1 cellular context compared by ENCODE assay signal in the genomic region with DNA sequence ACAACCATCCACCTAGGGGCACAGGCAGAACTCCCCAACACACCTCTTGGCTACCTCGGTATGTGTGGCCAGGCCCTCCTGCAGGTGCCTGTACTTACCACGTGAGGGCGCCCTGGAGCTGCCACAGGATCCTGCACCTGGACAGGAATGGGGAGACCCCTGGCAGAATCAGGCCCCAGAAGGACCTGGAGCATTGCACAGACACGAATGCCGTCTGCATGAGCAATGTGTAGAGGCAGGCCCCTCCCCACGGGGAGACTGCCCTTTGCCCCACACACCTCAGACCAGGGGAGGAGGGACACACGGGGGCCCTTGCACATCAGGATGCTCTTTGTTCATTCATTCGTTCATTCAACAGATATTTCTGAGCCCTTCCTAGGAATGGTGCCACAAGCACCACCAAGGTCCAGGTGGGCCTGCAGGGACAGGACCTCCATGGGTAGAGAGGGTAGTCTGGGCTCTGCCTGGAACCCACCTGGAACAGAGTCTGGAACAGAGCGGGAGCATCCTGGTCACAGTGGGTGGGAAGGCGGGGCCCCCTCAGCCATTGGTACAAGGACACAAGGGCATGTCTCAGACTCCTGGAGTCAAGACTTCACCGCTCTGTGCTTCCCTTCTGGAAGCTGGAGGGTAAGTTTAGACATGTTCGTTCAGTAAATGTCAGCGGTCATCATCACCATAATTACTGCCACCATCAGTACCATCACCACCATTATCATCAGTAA.
TF ChIP-seq lines count a peak whose summit lies in the region.

No MANE protein-coding gene starts in this region.

TF ChIP-seq in HepG2, 621 proteins besides CTCF, POLR2A, EP300 and RAD21 (continued from another document and continues in another):
- TF ChIP-seq, protein P1, sequence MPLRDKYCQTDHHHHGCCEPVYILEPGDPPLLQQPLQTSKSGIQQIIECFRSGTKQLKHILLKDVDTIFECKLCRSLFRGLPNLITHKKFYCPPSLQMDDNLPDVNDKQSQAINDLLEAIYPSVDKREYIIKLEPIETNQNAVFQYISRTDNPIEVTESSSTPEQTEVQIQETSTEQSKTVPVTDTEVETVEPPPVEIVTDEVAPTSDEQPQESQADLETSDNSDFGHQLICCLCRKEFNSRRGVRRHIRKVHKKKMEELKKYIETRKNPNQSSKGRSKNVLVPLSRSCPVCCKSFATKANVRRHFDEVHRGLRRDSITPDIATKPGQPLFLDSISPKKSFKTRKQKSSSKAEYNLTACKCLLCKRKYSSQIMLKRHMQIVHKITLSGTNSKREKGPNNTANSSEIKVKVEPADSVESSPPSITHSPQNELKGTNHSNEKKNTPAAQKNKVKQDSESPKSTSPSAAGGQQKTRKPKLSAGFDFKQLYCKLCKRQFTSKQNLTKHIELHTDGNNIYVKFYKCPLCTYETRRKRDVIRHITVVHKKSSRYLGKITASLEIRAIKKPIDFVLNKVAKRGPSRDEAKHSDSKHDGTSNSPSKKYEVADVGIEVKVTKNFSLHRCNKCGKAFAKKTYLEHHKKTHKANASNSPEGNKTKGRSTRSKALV (CRISPR knock-in tag; IDR thresholded peaks at IDR 0.05): no peak
- TF ChIP-seq SALL2 (CRISPR knock-in tag; IDR thresholded peaks at IDR 0.05) (0 out of 2 replicates have a peak, but pooled peaks have one; percentile 48), STAG1 (CRISPR knock-in tag; IDR thresholded peaks at IDR 0.05) (peak; percentile 89), ZNF276 (CRISPR knock-in tag; IDR thresholded peaks at IDR 0.05; ENCODE audit: low read depth) (0 out of 2 replicates have a peak, but pooled peaks have one; percentile 71), GLI4 (CRISPR knock-in tag; IDR thresholded peaks at IDR 0.05; ENCODE audit: borderline replicate concordance) (no peak), NFIC (IDR thresholded peaks at IDR 0.05; ENCODE audit: low read length) (no peak), IRF9 (CRISPR knock-in tag; IDR thresholded peaks at IDR 0.05; ENCODE audit: borderline replicate concordance) (peak; percentile 59; the same call in 1 of the 2 replicates), ARHGAP35 (CRISPR knock-in tag; IDR thresholded peaks at IDR 0.05; ENCODE audit: borderline replicate concordance) (no peak), NFIB (CRISPR knock-in tag; IDR thresholded peaks at IDR 0.05; ENCODE audit: borderline replicate concordance) (no peak), BCL3 (CRISPR knock-in tag; IDR thresholded peaks at IDR 0.05) (no peak), NAIF1 (CRISPR knock-in tag; IDR thresholded peaks at IDR 0.05; ENCODE audit: borderline replicate concordance) (no peak), GZF1 (CRISPR knock-in tag; IDR thresholded peaks at IDR 0.05) (no peak), FOSL2 (CRISPR knock-in tag; IDR thresholded peaks at IDR 0.05) (0 out of 2 replicates have a peak, but pooled peaks have one; percentile 10), RXRB (CRISPR knock-in tag; IDR thresholded peaks at IDR 0.05; ENCODE audit: borderline replicate concordance) (0 out of 2 replicates have a peak, but pooled peaks have one; percentile 20), ZNF501 (CRISPR knock-in tag; IDR thresholded peaks at IDR 0.05) (0 out of 2 replicates have a peak, but pooled peaks have one; percentile 49), HOXA7 (CRISPR knock-in tag; IDR thresholded peaks at IDR 0.05) (0 out of 2 replicates have a peak, but pooled peaks have one; percentile 60), ZFP41 (CRISPR knock-in tag; IDR thresholded peaks at IDR 0.05; ENCODE audit: borderline replicate concordance) (0 out of 2 replicates have a peak, but pooled peaks have one; percentile 58), ZNF883 (CRISPR knock-in tag; IDR thresholded peaks at IDR 0.05; ENCODE audit: not compliant biosample characterization) (peak; percentile 41), MEIS1 (CRISPR knock-in tag; IDR thresholded peaks at IDR 0.05; ENCODE audit: borderline replicate concordance) (peak; percentile 25; the same call in 1 of the 2 replicates), HNRNPLL (IDR thresholded peaks at IDR 0.05; ENCODE audit: low read depth, low read length, poor library complexity, severe bottlenecking) (no peak), GATAD1 (CRISPR knock-in tag; IDR thresholded peaks at IDR 0.05) (peak; percentile 35; the same call in 1 of the 2 replicates), ZSCAN22 (CRISPR knock-in tag; IDR thresholded peaks at IDR 0.05) (no peak), ZNF350 (CRISPR knock-in tag; IDR thresholded peaks at IDR 0.05; ENCODE audit: borderline replicate concordance, low read depth) (0 out of 2 replicates have a peak, but pooled peaks have one; percentile 14), BORCS8-MEF2B (CRISPR knock-in tag; IDR thresholded peaks at IDR 0.05) (0 out of 2 replicates have a peak, but pooled peaks have one; percentile 30), HNF1B (CRISPR knock-in tag; IDR thresholded peaks at IDR 0.05) (0 out of 2 replicates have a peak, but pooled peaks have one; percentile 48), ZNF782 (CRISPR knock-in tag; IDR thresholded peaks at IDR 0.05; ENCODE audit: borderline replicate concordance) (0 out of 2 replicates have a peak, but pooled peaks have one; percentile 49), HOXD1 (CRISPR knock-in tag; IDR thresholded peaks at IDR 0.05) (0 out of 2 replicates have a peak, but pooled peaks have one; percentile 8), STAT5B (CRISPR knock-in tag; IDR thresholded peaks at IDR 0.05) (no peak), YEATS2 (CRISPR knock-in tag; IDR thresholded peaks at IDR 0.05; ENCODE audit: borderline replicate concordance) (0 out of 2 replicates have a peak, but pooled peaks have one; percentile 39), HMGA1 (CRISPR knock-in tag; conservative IDR thresholded peaks at IDR 0.05) (no peak), RFXAP (CRISPR knock-in tag; IDR thresholded peaks at IDR 0.05; ENCODE audit: borderline replicate concordance) (no peak), PAX8 (CRISPR knock-in tag; IDR thresholded peaks at IDR 0.05; ENCODE audit: borderline replicate concordance) (0 out of 2 replicates have a peak, but pooled peaks have one; percentile 58), PATZ1 (CRISPR knock-in tag; IDR thresholded peaks at IDR 0.05) (peak; percentile 37; the same call in 1 of the 2 replicates), MXD4 (CRISPR knock-in tag; IDR thresholded peaks at IDR 0.05) (no peak), DR1 (CRISPR knock-in tag; IDR thresholded peaks at IDR 0.05) (0 out of 2 replicates have a peak, but pooled peaks have one; percentile 3), MYNN (CRISPR knock-in tag; IDR thresholded peaks at IDR 0.05; ENCODE audit: low read depth) (no peak), ZNF274 (CRISPR knock-in tag; IDR thresholded peaks at IDR 0.05) (peak; percentile 72; the same call in 1 of the 2 replicates), IRF2 (CRISPR knock-in tag; IDR thresholded peaks at IDR 0.05) (0 out of 2 replicates have a peak, but pooled peaks have one; percentile 34), ZNF331 (CRISPR knock-in tag; IDR thresholded peaks at IDR 0.05) (0 out of 2 replicates have a peak, but pooled peaks have one; percentile 53), ZNF589 (CRISPR knock-in tag; conservative IDR thresholded peaks at IDR 0.05) (no peak), RFX1 (IDR thresholded peaks at IDR 0.05) (no peak), U2AF1 (optimal IDR thresholded peaks at IDR 0.05; ENCODE audit: low read depth, low read length) (no peak), SMAD1 (CRISPR knock-in tag; IDR thresholded peaks at IDR 0.05; ENCODE audit: borderline replicate concordance, low read depth) (peak; percentile 67; the same call in 1 of the 2 replicates), MEF2D (CRISPR knock-in tag; IDR thresholded peaks at IDR 0.05) (no peak), ZNF572 (CRISPR knock-in tag; IDR thresholded peaks at IDR 0.05) (peak; percentile 81; the same call in 1 of the 2 replicates), ATF7-NPFF (CRISPR knock-in tag; IDR thresholded peaks at IDR 0.05; ENCODE audit: low read depth) (0 out of 2 replicates have a peak, but pooled peaks have one; percentile 14)
- TF ChIP-seq, protein P2, sequence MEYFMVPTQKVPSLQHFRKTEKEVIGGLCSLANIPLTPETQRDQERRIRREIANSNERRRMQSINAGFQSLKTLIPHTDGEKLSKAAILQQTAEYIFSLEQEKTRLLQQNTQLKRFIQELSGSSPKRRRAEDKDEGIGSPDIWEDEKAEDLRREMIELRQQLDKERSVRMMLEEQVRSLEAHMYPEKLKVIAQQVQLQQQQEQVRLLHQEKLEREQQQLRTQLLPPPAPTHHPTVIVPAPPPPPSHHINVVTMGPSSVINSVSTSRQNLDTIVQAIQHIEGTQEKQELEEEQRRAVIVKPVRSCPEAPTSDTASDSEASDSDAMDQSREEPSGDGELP (IDR thresholded peaks at IDR 0.05; ENCODE audit: borderline replicate concordance, low read depth): 0 out of 2 replicates have a peak, but pooled peaks have one; percentile 9
- TF ChIP-seq, protein P3, sequence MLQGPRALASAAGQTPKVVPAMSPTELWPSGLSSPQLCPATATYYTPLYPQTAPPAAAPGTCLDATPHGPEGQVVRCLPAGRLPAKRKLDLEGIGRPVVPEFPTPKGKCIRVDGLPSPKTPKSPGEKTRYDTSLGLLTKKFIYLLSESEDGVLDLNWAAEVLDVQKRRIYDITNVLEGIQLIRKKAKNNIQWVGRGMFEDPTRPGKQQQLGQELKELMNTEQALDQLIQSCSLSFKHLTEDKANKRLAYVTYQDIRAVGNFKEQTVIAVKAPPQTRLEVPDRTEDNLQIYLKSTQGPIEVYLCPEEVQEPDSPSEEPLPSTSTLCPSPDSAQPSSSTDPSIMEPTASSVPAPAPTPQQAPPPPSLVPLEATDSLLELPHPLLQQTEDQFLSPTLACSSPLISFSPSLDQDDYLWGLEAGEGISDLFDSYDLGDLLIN (CRISPR knock-in tag; IDR thresholded peaks at IDR 0.05; ENCODE audit: borderline replicate concordance): no peak
- TF ChIP-seq, protein P4, sequence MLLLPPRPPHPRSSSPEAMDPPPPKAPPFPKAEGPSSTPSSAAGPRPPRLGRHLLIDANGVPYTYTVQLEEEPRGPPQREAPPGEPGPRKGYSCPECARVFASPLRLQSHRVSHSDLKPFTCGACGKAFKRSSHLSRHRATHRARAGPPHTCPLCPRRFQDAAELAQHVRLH (CRISPR knock-in tag; IDR thresholded peaks at IDR 0.05; ENCODE audit: borderline replicate concordance, low read depth): 0 out of 2 replicates have a peak, but pooled peaks have one; percentile 30
- TF ChIP-seq, protein P5, sequence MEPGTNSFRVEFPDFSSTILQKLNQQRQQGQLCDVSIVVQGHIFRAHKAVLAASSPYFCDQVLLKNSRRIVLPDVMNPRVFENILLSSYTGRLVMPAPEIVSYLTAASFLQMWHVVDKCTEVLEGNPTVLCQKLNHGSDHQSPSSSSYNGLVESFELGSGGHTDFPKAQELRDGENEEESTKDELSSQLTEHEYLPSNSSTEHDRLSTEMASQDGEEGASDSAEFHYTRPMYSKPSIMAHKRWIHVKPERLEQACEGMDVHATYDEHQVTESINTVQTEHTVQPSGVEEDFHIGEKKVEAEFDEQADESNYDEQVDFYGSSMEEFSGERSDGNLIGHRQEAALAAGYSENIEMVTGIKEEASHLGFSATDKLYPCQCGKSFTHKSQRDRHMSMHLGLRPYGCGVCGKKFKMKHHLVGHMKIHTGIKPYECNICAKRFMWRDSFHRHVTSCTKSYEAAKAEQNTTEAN (CRISPR knock-in tag; conservative IDR thresholded peaks at IDR 0.05): no peak
